In the genomic region with DNA sequence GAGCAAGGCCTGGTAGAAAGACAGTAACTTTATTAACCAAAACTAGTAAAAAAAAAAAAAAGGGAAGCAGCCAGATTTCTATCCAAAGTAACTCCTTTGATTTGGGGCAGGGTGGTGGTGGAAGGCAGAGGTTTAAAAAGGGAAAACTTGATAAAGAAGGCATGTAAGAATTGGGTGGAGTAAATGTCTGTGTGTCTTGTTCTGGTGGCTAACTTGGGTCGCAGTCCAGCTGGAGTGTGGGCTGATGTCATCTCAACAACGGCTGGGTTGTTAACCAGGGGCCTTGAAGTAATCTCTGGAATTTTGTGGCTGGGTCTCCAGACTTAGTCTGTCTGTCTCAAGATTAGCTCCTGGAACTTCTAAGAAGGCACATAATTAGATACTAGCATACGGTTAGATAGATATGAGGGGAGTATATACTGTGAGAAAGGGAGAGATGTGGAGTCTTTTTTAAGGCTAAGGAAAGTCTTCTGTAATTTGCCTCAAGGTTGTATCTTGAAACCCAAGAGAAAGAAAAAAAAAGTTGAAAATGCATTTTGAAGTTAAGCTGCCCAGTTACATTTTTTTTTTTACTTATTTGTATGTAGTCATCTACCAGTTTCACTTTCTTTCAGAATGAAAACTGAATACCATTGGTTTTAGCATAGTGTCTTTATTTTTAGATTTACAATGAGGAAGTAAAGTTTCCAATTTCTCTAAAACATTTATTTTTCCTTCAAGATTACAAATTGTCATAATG, we compare ENCODE assay signal across 9 cellular contexts. TPM values are rescaled to one million over a fixed set of nuclear protein-coding genes. Genes with fewer than 3 reads are reported as not detected.
A peak's percentile ranks its signal among the peaks of the same experiment; 100 is the strongest.
DNase-seq lines count a peak whose midpoint lies in the region; ATAC-seq lines count a peak whose summit lies in the region.
"Had no signal": no experiment of that assay in that cellular context is flagged by ENCODE, and none has a peak within 500 bp of the region (broad histone marks: within the 10 kb centered on the region; RNA-seq: fewer than 3 reads in every experiment).

No MANE protein-coding gene starts in this region.

- intact Hi-C loops in activated CD4-positive, alpha-beta T cell treated with anti-CD3 and anti-CD28 coated beads, Interleukin-2, amount 10 ng/mL, durations not matched to agents 24 days and 14 days (cut with micrococcal nuclease): no loop called here

- H3K27ac ChIP-seq in mesendoderm (ENCODE audit: low read depth, low read length): no peak overlapping the region
- H3K27ac ChIP-seq: C4-2B had no signal

- ATAC-seq in HG02938 (IDR thresholded peaks at IDR 0.05; ENCODE audit: unreplicated experiment): peak; percentile 82

- H3K27me3 Mint-ChIP-seq in activated CD4-positive, alpha-beta T cell treated with anti-CD3 and anti-CD28 coated beads, Interleukin-2, amount 10 ng/mL, durations not matched to agents 24 days and 14 days: no peaks in the 10 kb centered on the region

- H3K18ac ChIP-seq in mesendoderm (ENCODE audit: low read length): no peak overlapping the region

- no peaks in the 10 kb centered on the region for H3K79me1 ChIP-seq in mesendoderm (ENCODE audit: low read length)

- no peak overlapping the region for H4K8ac ChIP-seq in mesendoderm (ENCODE audit: low read depth, low read length)

- H3K4me3 ChIP-seq in mesendoderm (ENCODE audit: low read length): no peak overlapping the region

- H3K79me2 ChIP-seq in mesendoderm (ENCODE audit: control insufficient read depth, insufficient read depth, low read length): no peaks in the 10 kb centered on the region

- H2BK120ac ChIP-seq in mesendoderm (ENCODE audit: low read depth, low read length): no peak overlapping the region

- H3K9me3 Mint-ChIP-seq in activated CD4-positive, alpha-beta T cell treated with anti-CD3 and anti-CD28 coated beads, Interleukin-2, amount 10 ng/mL, durations not matched to agents 24 days and 14 days: peaks cover 1% of the 10 kb centered on the region

- H3K36me3 Mint-ChIP-seq in activated CD4-positive, alpha-beta T cell treated with anti-CD3 and anti-CD28 coated beads, Interleukin-2, amount 10 ng/mL, durations not matched to agents 24 days and 14 days (ENCODE audit: low read depth): peaks cover 8% of the 10 kb centered on the region

- no peak overlapping the region for H3K9ac ChIP-seq in mesendoderm (ENCODE audit: low read length)

- no peak overlapping the region for H3K4me2 ChIP-seq in mesendoderm (ENCODE audit: low read length)

- no peak overlapping the region for H2BK5ac ChIP-seq in mesendoderm (ENCODE audit: low read length)

- no peaks in the 10 kb centered on the region for H3K27me3 ChIP-seq in mesendoderm (ENCODE audit: insufficient read depth, low read length, poor library complexity)

- no peak overlapping the region for H2BK15ac ChIP-seq in mesendoderm (replicated peaks; ENCODE audit: low read depth)

- peaks cover 1% of the 10 kb centered on the region for H3K4me1 ChIP-seq in mesendoderm (ENCODE audit: control insufficient read depth, low read depth, low read length)

- H3K4me3 Mint-ChIP-seq in activated CD4-positive, alpha-beta T cell treated with anti-CD3 and anti-CD28 coated beads, Interleukin-2, amount 10 ng/mL, durations not matched to agents 24 days and 14 days: peak overlapping the region; percentile 29

- H3K36me3 ChIP-seq in mesendoderm (ENCODE audit: control insufficient read depth, insufficient read depth, low read length): no peaks in the 10 kb centered on the region

- H3K4ac ChIP-seq in mesendoderm (ENCODE audit: low read depth, low read length): no peak overlapping the region

- H3K4me1 Mint-ChIP-seq in activated CD4-positive, alpha-beta T cell treated with anti-CD3 and anti-CD28 coated beads, Interleukin-2, amount 10 ng/mL, durations not matched to agents 24 days and 14 days: peaks cover 9% of the 10 kb centered on the region

- H3K23ac ChIP-seq in mesendoderm (ENCODE audit: low read length): no peak overlapping the region

- in situ Hi-C loops in SK-MEL-5 (cut with HindIII; ENCODE audit: low pct_unique_long_range_greater_than_20kb, low sequenced_read_pairs): no loop called here

- no CpG with 5 or more reads among the region's 3 CpGs for WGBS in mesendoderm (ENCODE audit: extremely low coverage, insufficient coverage, low lambda C conversion rate)

- no peak for DNase-seq in activated CD4-positive, alpha-beta T cell treated with anti-CD3 and anti-CD28 coated beads, Interleukin-2, amount 10 ng/mL, durations not matched to agents 24 days and 14 days
- DNase-seq in activated CD4-positive, alpha-beta T cell treated with anti-CD3 and anti-CD28 coated beads, Interleukin-2, amount 50 U/mL, for 1 hour: no peak
- peak; percentile 45 for DNase-seq in SK-MEL-5 (ENCODE audit: low read depth, low spot score)
- DNase-seq in mesendoderm: peak; percentile 81
- no peak for DNase-seq in NCI-H748 treated with DMSO at 0.1 percent for 48 hours (lab: John Stamatoyannopoulos, UW)
- no peak for DNase-seq in NCI-H2196 treated with DMSO at 0.1 percent for 48 hours (lab: John Stamatoyannopoulos, UW; ENCODE audit: unreplicated experiment)
- DNase-seq in NCI-H1436 treated with DMSO at 0.1 percent for 48 hours (lab: John Stamatoyannopoulos, UW): no peak

- H4K5ac ChIP-seq in mesendoderm (ENCODE audit: low read length): no peak overlapping the region

- H3K56ac ChIP-seq in mesendoderm (ENCODE audit: low read length): no peak overlapping the region

- no peak overlapping the region for H2AK5ac ChIP-seq in mesendoderm (ENCODE audit: low read length)

- H3K27ac Mint-ChIP-seq in activated CD4-positive, alpha-beta T cell treated with anti-CD3 and anti-CD28 coated beads, Interleukin-2, amount 10 ng/mL, durations not matched to agents 24 days and 14 days: no peak overlapping the region

RNA-seq across cellular contexts. Expression of a gene that starts 48.3 kb away (rescaled TPM):
- total RNA-seq in activated CD4-positive, alpha-beta T cell treated with anti-CD3 and anti-CD28 coated beads, Interleukin-2, amount 10 ng/mL, durations not matched to agents 24 days and 14 days: 9.4 and 10.0 TPM in 2 replicates
- 7.5 TPM in 2 replicates for total RNA-seq in SK-MEL-5 (2014; rRNA removed; shearing (Covaris generic))
- polyA plus RNA-seq in SK-MEL-5 (2015; cell fraction: cytosol; rRNA removed): 3.0 and 3.9 TPM in 2 replicates
- polyA plus RNA-seq in SK-MEL-5 (2015; cell fraction: nucleus; rRNA removed): 42.4 and 44.3 TPM in 2 replicates
- polyA plus RNA-seq in mesendoderm (2013, experiment 1 of 2): 9.4 TPM
- 9.9 TPM for polyA plus RNA-seq in mesendoderm (2013, experiment 2 of 2)

Comparison
In these comparisons a context has a peak if more than half of its experiments do, and no peak if none do; other contexts are left out.
1. DNase-seq: peak in SK-MEL-5 (single experiment) and mesendoderm (single experiment); none in activated CD4-positive, alpha-beta T cell treated with anti-CD3 and anti-CD28 coated beads, Interleukin-2, amount 10 ng/mL, durations not matched to agents 24 days and 14 days (single experiment), activated CD4-positive, alpha-beta T cell treated with anti-CD3 and anti-CD28 coated beads, Interleukin-2, amount 50 U/mL, for 1 hour (single experiment), NCI-H748 treated with DMSO at 0.1 percent for 48 hours (single experiment), NCI-H2196 treated with DMSO at 0.1 percent for 48 hours (single experiment) and NCI-H1436 treated with DMSO at 0.1 percent for 48 hours (single experiment).